ENCODE assay signal across 17 cellular contexts in genomic region chr19:850979-851335, GRCh38. TPM values are rescaled to one million over a fixed set of nuclear protein-coding genes. Genes with fewer than 3 reads are reported as not detected.
DNase-seq lines count a peak whose midpoint lies in the region; ATAC-seq, FAIRE-seq and TF ChIP-seq lines count a peak whose summit lies in the region.
"Had no signal": no experiment of that assay in that cellular context is flagged by ENCODE, and none has a peak within 500 bp of the region (broad histone marks: within the 10 kb centered on the region; RNA-seq: fewer than 3 reads in every experiment).

No MANE protein-coding gene starts in this region.

- H3K27me3 ChIP-seq in GM23248 (replicated peaks; ENCODE audit: insufficient read depth), result peaks cover 23% of the 10 kb centered on the region
- no peaks in the 10 kb centered on the region for H3K27me3 ChIP-seq in K562 (ENCODE audit: control insufficient read depth in 2 of 2, insufficient read depth in 2 of 2, low read length in 2 of 2)
- peaks cover 51 to 64% (median 53%) of the 10 kb centered on the region in 3 donors for H3K27me3 ChIP-seq in skeletal muscle tissue (ENCODE audit: control insufficient read depth in 3 of 3, insufficient read depth in 3 of 3, low read length in 3 of 3)

- H3K9ac ChIP-seq in GM23248, result peak overlapping the region; percentile 75
- H3K9ac ChIP-seq in K562 (ENCODE audit: insufficient read depth in 1 of 2, low read depth in 2 of 2, low read length in 2 of 2), result peak overlapping the region in 1 of 2 experiments; percentile 73; a peak in 1 of 4 replicates
- peak overlapping the region in 1 of 3 donors; percentile 60 for H3K9ac ChIP-seq in skeletal muscle tissue (ENCODE audit: low read depth in 1 of 3, low read length in 3 of 3)

- POLR2A ChIA-PET in K562 (lab: Yijun Ruan, JAX), result no interaction called here

- 27 to 35% methylated on average over 12 to 13 of the region's 13 CpGs for WGBS in GM23248 (ENCODE audit: low coverage in 1 of 2, low lambda C conversion rate in 2 of 2, missing lambda C conversion rate in 2 of 2), 2 experiments
- 36% methylated on average over 11 of the region's 13 CpGs for WGBS in K562 (ENCODE audit: insufficient coverage, low coverage, missing lambda C conversion rate)

- no peak; the same call in 2 of the 3 replicates for ATAC-seq in K562
- ATAC-seq in left lobe of liver, result no peak
- no peak for ATAC-seq in esophagus mucosa
- ATAC-seq: GM12878 had no signal

- H3K4me3 ChIP-seq in GM23248 (peak overlapping the region; percentile 44), K562 (no peak overlapping the region), skeletal muscle tissue (ENCODE audit: low read length in 3 of 3) (peak overlapping the region in 1 of 3 donors; percentile 49)
- H3K4me3 ChIP-seq: GM12878 had no signal

- in situ Hi-C loops in GM23248 (cut with MboI) (no loop called here), K562 (cut with MboI) (no loop called here)

- H2AFZ ChIP-seq in GM23248 (peak overlapping the region; percentile 86), K562 (ENCODE audit: low read depth, low read length) (peak overlapping the region; percentile 67)

- peak overlapping the region; percentile 66 for H3K27ac ChIP-seq in GM23248
- H3K27ac ChIP-seq in K562 (ENCODE audit: extremely low read depth, low read depth, low read length), result peak overlapping the region; percentile 5; the same call in 1 of the 3 replicates
- H3K27ac ChIP-seq in skeletal muscle tissue (ENCODE audit: low read depth, low read length), result peak overlapping the region; percentile 61
- H3K27ac ChIP-seq: brain microvascular endothelial cell, epithelial cell of prostate had no signal

- H3K79me2 ChIP-seq in GM23248 (ENCODE audit: insufficient read depth) (no peaks in the 10 kb centered on the region), K562 (ENCODE audit: control insufficient read depth, insufficient read depth, low read length) (no peaks in the 10 kb centered on the region)

- H3K4me2 ChIP-seq in GM23248 (ENCODE audit: unreplicated experiment), result peak overlapping the region; percentile 69
- no peak overlapping the region for H3K4me2 ChIP-seq in K562 (ENCODE audit: insufficient read depth, low read length)

- BruUV-seq in K562 (replicated peaks; lab: Mats Ljungman, UMichigan), result no TSS peak

- DNase-seq in GM23248 (no peak), K562 (ENCODE audit: extremely low read depth in 1 of 4, low spot score in 3 of 4) (no peak), left lobe of liver (ENCODE audit: low spot score) (peak; percentile 49), posterior vena cava (ENCODE audit: low spot score) (no peak), cerebellar cortex (ENCODE audit: low spot score) (no peak), DMS79 treated with DMSO at 0.1 percent for 48 hours (lab: John Stamatoyannopoulos, UW) (no peak)
- DNase-seq: activated CD4-positive, alpha-beta T cell treated with anti-CD3 and anti-CD28 coated beads, Interleukin-2, amount 50 U/mL, for 4 hours; activated effector memory CD4-positive, alpha-beta T cell treated with Interleukin-2 at 50 U/mL for 16 hours; NCI-H1048; stimulated activated CD4-positive, alpha-beta T cell treated with anti-CD3 and anti-CD28 coated beads, Interleukin-12 subunit alpha, Interleukin-12 subunit beta, amount 100 ng/mL, for 4 hours had no signal

- H3K9me3 ChIP-seq in GM23248 (ENCODE audit: low read depth) (no peaks in the 10 kb centered on the region), K562 (replicated peaks; ENCODE audit: control insufficient read depth, insufficient read depth, low read depth, low read length) (no peaks in the 10 kb centered on the region), skeletal muscle tissue (ENCODE audit: control insufficient read depth in 3 of 3, low read length in 3 of 3) (no peaks in the 10 kb centered on the region)

- H3K4me1 ChIP-seq in GM23248 (ENCODE audit: insufficient read depth) (0 out of 2 replicates have a peak, but pooled peaks cover 4% of the 10 kb centered on the region), K562 (replicated peaks in 1 of 2; ENCODE audit: control insufficient read depth in 2 of 2, insufficient read depth in 2 of 2, low read length in 2 of 2) (peaks cover 5 to 54% of the 10 kb centered on the region in 2 experiments; a peak in 3 of 5 replicates), skeletal muscle tissue (ENCODE audit: control insufficient read depth in 3 of 3, insufficient read depth in 3 of 3, low read length in 3 of 3) (peaks cover 10 to 16% (median 12%) of the 10 kb centered on the region in 3 donors)

- CTCF ChIA-PET in K562 (lab: Yijun Ruan, JAX; ENCODE audit: low intra/inter-chr PET ratio), result no interaction called here

- H4K20me1 ChIP-seq in GM23248 (ENCODE audit: insufficient read depth), result no peaks in the 10 kb centered on the region
- H4K20me1 ChIP-seq in K562 (replicated peaks; ENCODE audit: control insufficient read depth, insufficient read depth, low read length), result no peaks in the 10 kb centered on the region

- H3K36me3 ChIP-seq in GM23248 (ENCODE audit: low read depth) (no peaks in the 10 kb centered on the region), K562 (ENCODE audit: control insufficient read depth, insufficient read depth, low read length) (no peaks in the 10 kb centered on the region), skeletal muscle tissue (ENCODE audit: control insufficient read depth in 3 of 3, insufficient read depth in 3 of 3, low read length in 3 of 3) (no peaks in the 10 kb centered on the region)
- H3K36me3 ChIP-seq: brain microvascular endothelial cell had no signal

- no peak for TF ChIP-seq POLR2A in K562 (conservative IDR thresholded peaks at IDR 0.05)

- no peak for TF ChIP-seq RAD21 in K562 (CRISPR knock-in tag; conservative IDR thresholded peaks at IDR 0.05 in 1 of 2, IDR thresholded peaks at IDR 0.05 in 1 of 2)

- H3K9me1 ChIP-seq in K562 (ENCODE audit: control insufficient read depth, insufficient read depth, low read length), result no peaks in the 10 kb centered on the region

- H3K9me2 ChIP-seq in GM23248 (ENCODE audit: insufficient read depth), result no peaks in the 10 kb centered on the region

- H3F3A ChIP-seq in GM23248 (ENCODE audit: insufficient read depth), result 0 out of 2 replicates have a peak, but pooled peaks cover 3% of the 10 kb centered on the region

- intact Hi-C loops in K562 (cut with micrococcal nuclease) (no loop called here), posterior vena cava (cut with DNase I) (loop anchor here (5.0 to 10.0 kb wide), 2 partner anchors 79 to 134 kb away; partner anchors contain the start of gene WDR18 (in 1 of the 2))

- FAIRE-seq in K562 (lab: Jason Lieb, UNC), result no peak
- FAIRE-seq: GM12878 had no signal

- TF ChIP-seq EP300 in K562 (IDR thresholded peaks at IDR 0.05; ENCODE audit: low read length), result no peak

- no peak for TF ChIP-seq CTCF in K562 (IDR thresholded peaks at IDR 0.05 in 2 of 3, conservative IDR thresholded peaks at IDR 0.05 in 1 of 3; ENCODE audit: insufficient read depth in 2 of 3, low read depth in 1 of 3, low read length in 3 of 3)

RNA-seq across cellular contexts. Expression of gene ELANE, which starts 1.1 kb away (rescaled TPM):
- total RNA-seq in GM23248 (2014; rRNA removed; shearing (Covaris generic)), result 1.4 TPM in 1 of 2 replicates, not detected in the other
- 0.20 and 0.34 TPM in 2 replicates for polyA plus RNA-seq in GM23248 (2016; fragmentation: Nextera tagmentation; extraction: Ambion mirVana)
- total RNA-seq in K562 (2011; cell fraction: chromatin; rRNA removed; ENCODE audit: low replicate concordance), result not detected in 2 replicates
- total RNA-seq in K562 (2011; cell fraction: nucleolus; rRNA removed), result not detected in 2 replicates
- total RNA-seq in K562 (2011; cell fraction: nucleoplasm; rRNA removed), result not detected in 2 replicates
- total RNA-seq in K562 (2014; rRNA removed), result 0.37 TPM in 1 of 2 replicates, not detected in the other
- not detected in 2 replicates for total RNA-seq in K562 (2014; rRNA removed; fragmentation: Illumina TruSeq; extraction: Trizol)
- not detected in 2 replicates for total RNA-seq in K562 (2015; rRNA removed; fragmentation: Illumina TruSeq; extraction: Trizol)
- not detected in 2 replicates for total RNA-seq in K562 (2021)
- polyA plus RNA-seq in K562 (2011; rRNA removed), result not detected in 2 replicates
- not detected in 2 replicates for polyA plus RNA-seq in K562 (2011; cell fraction: cytosol; rRNA removed)
- polyA plus RNA-seq in K562 (2011; cell fraction: nucleus; rRNA removed), result not detected in 2 replicates
- polyA plus RNA-seq in K562 (2012), result not detected in 2 replicates
- polyA plus RNA-seq in K562 (2014; fragmentation: Illumina TruSeq; extraction: Trizol), result not detected in 2 replicates
- not detected for polyA plus RNA-seq in K562 (2014; fragmentation: Nextera tagmentation; extraction: Ambion mirVana)
- not detected in 2 replicates for polyA plus RNA-seq in K562 (2014; rRNA removed)
- not detected in 2 replicates for polyA minus RNA-seq in K562 (2011; rRNA and poly(A)+ RNA removed)
- polyA minus RNA-seq in K562 (2011; cell fraction: cytosol; rRNA and poly(A)+ RNA removed), result not detected in 2 replicates
- not detected in 2 replicates for polyA minus RNA-seq in K562 (2011; cell fraction: nucleus; rRNA and poly(A)+ RNA removed)
- total RNA-seq in left lobe of liver, result 0.58 TPM
- total RNA-seq in skeletal muscle tissue, result 0.52 TPM
- 1 to 10 TPM in 1 of 2 donors, under 1 TPM in 1; 0.33 to 2.2 TPM for total RNA-seq in posterior vena cava
- not detected for total RNA-seq in esophagus mucosa
- total RNA-seq: GM12878, HT-29 had no signal
- polyA plus RNA-seq: GM12878 had no signal

RNA-seq across cellular contexts. Expression of gene CFD, which starts 8.5 kb away (rescaled TPM):
- total RNA-seq in GM23248 (2014; rRNA removed; shearing (Covaris generic)), result 3.2 and 5.7 TPM in 2 replicates
- polyA plus RNA-seq in GM23248 (2016; fragmentation: Nextera tagmentation; extraction: Ambion mirVana) (4.9 and 5.2 TPM in 2 replicates), K562 (2011; rRNA removed) (8.5 and 12.1 TPM in 2 replicates), K562 (2014; fragmentation: Illumina TruSeq; extraction: Trizol) (2.6 and 3.6 TPM in 2 replicates), K562 (2014; fragmentation: Nextera tagmentation; extraction: Ambion mirVana) (under 1 TPM; 0.52 to 0.63 TPM), K562 (2014; rRNA removed) (52.0 and 54.1 TPM in 2 replicates)
- 11.2 and 25.3 TPM in 2 replicates for total RNA-seq in K562 (2011; cell fraction: chromatin; rRNA removed; ENCODE audit: low replicate concordance)
- total RNA-seq in K562 (2011; cell fraction: nucleolus; rRNA removed), result 23.0 and 26.8 TPM in 2 replicates
- total RNA-seq in K562 (2011; cell fraction: nucleoplasm; rRNA removed), result 13.6 and 23.8 TPM in 2 replicates
- total RNA-seq in K562 (2014; rRNA removed) (59.4 and 80.2 TPM in 2 replicates), K562 (2014; rRNA removed; fragmentation: Illumina TruSeq; extraction: Trizol) (3.1 TPM in 2 replicates), K562 (2015; rRNA removed; fragmentation: Illumina TruSeq; extraction: Trizol) (7.6 and 9.6 TPM in 2 replicates), K562 (2021) (49.3 and 50.9 TPM in 2 replicates), left lobe of liver (6.1 TPM), skeletal muscle tissue (33.4 TPM), posterior vena cava (100 to 1,000 TPM; 122 to 297 TPM), esophagus mucosa (21.5 TPM)
- 26.8 and 158 TPM in 2 replicates for polyA plus RNA-seq in K562 (2011; cell fraction: cytosol; rRNA removed)
- polyA plus RNA-seq in K562 (2011; cell fraction: nucleus; rRNA removed), result 8.1 and 19.5 TPM in 2 replicates
- polyA plus RNA-seq in K562 (2012), result 35.9 and 45.0 TPM in 2 replicates
- 1.4 and 2.4 TPM in 2 replicates for polyA minus RNA-seq in K562 (2011; rRNA and poly(A)+ RNA removed)
- 20.8 and 31.8 TPM in 2 replicates for polyA minus RNA-seq in K562 (2011; cell fraction: cytosol; rRNA and poly(A)+ RNA removed)
- polyA minus RNA-seq in K562 (2011; cell fraction: nucleus; rRNA and poly(A)+ RNA removed), result 6.1 and 7.4 TPM in 2 replicates

RNA-seq across cellular contexts. Expression of gene PRTN3, which starts 10.2 kb away (rescaled TPM):
- total RNA-seq in GM23248 (2014; rRNA removed; shearing (Covaris generic)), result not detected in 2 replicates
- polyA plus RNA-seq in GM23248 (2016; fragmentation: Nextera tagmentation; extraction: Ambion mirVana) (not detected in 2 replicates), K562 (2011; rRNA removed) (0.60 and 1.4 TPM in 2 replicates), K562 (2014; fragmentation: Illumina TruSeq; extraction: Trizol) (0.25 and 0.43 TPM in 2 replicates), K562 (2014; fragmentation: Nextera tagmentation; extraction: Ambion mirVana) (not detected), K562 (2014; rRNA removed) (0.50 TPM in 1 of 2 replicates, not detected in the other)
- not detected in 2 replicates for total RNA-seq in K562 (2011; cell fraction: chromatin; rRNA removed; ENCODE audit: low replicate concordance)
- total RNA-seq in K562 (2011; cell fraction: nucleolus; rRNA removed), result 0.50 TPM in 1 of 2 replicates, not detected in the other
- 0.37 TPM in 1 of 2 replicates, not detected in the other for total RNA-seq in K562 (2011; cell fraction: nucleoplasm; rRNA removed)
- total RNA-seq in K562 (2014; rRNA removed) (0.14 and 0.69 TPM in 2 replicates), K562 (2014; rRNA removed; fragmentation: Illumina TruSeq; extraction: Trizol) (0.19 TPM in 1 of 2 replicates, not detected in the other), K562 (2015; rRNA removed; fragmentation: Illumina TruSeq; extraction: Trizol) (0.36 and 0.41 TPM in 2 replicates), K562 (2021) (0.60 and 0.86 TPM in 2 replicates), left lobe of liver (0.23 TPM), skeletal muscle tissue (4.7 TPM), posterior vena cava (under 1 TPM in 1 of 2 donors, not detected in 1; 0.38 TPM), esophagus mucosa (not detected)
- polyA plus RNA-seq in K562 (2011; cell fraction: cytosol; rRNA removed), result 3.3 and 5.8 TPM in 2 replicates
- 1.3 and 1.6 TPM in 2 replicates for polyA plus RNA-seq in K562 (2011; cell fraction: nucleus; rRNA removed)
- polyA plus RNA-seq in K562 (2012), result 0.55 and 1.3 TPM in 2 replicates
- polyA minus RNA-seq in K562 (2011; rRNA and poly(A)+ RNA removed), result not detected in 2 replicates
- polyA minus RNA-seq in K562 (2011; cell fraction: cytosol; rRNA and poly(A)+ RNA removed), result 1.4 TPM in 1 of 2 replicates, not detected in the other
- polyA minus RNA-seq in K562 (2011; cell fraction: nucleus; rRNA and poly(A)+ RNA removed), result not detected in 2 replicates
- total RNA-seq: GM12878, HT-29 had no signal
- polyA plus RNA-seq: BJ had no signal

RNA-seq across cellular contexts. Expression of gene AZU1, which starts 23.3 kb away (rescaled TPM):
- total RNA-seq in GM23248 (2014; rRNA removed; shearing (Covaris generic)), result not detected in 2 replicates
- not detected in 2 replicates for polyA plus RNA-seq in GM23248 (2016; fragmentation: Nextera tagmentation; extraction: Ambion mirVana)
- total RNA-seq in K562 (2011; cell fraction: chromatin; rRNA removed; ENCODE audit: low replicate concordance), result 3.4 and 6.7 TPM in 2 replicates
- total RNA-seq in K562 (2011; cell fraction: nucleolus; rRNA removed), result 4.3 and 4.6 TPM in 2 replicates
- total RNA-seq in K562 (2011; cell fraction: nucleoplasm; rRNA removed), result 3.1 and 6.0 TPM in 2 replicates
- 0.33 and 0.73 TPM in 2 replicates for total RNA-seq in K562 (2014; rRNA removed)
- not detected in 2 replicates for total RNA-seq in K562 (2014; rRNA removed; fragmentation: Illumina TruSeq; extraction: Trizol)
- total RNA-seq in K562 (2015; rRNA removed; fragmentation: Illumina TruSeq; extraction: Trizol), result 0.19 and 0.29 TPM in 2 replicates
- total RNA-seq in K562 (2021), result 1.4 and 1.7 TPM in 2 replicates
- 0.39 and 0.87 TPM in 2 replicates for polyA plus RNA-seq in K562 (2011; rRNA removed)
- 0.60 and 0.94 TPM in 2 replicates for polyA plus RNA-seq in K562 (2011; cell fraction: cytosol; rRNA removed)
- 6.4 and 9.5 TPM in 2 replicates for polyA plus RNA-seq in K562 (2011; cell fraction: nucleus; rRNA removed)
- polyA plus RNA-seq in K562 (2012), result 1.5 and 9.7 TPM in 2 replicates
- 0.45 and 0.51 TPM in 2 replicates for polyA plus RNA-seq in K562 (2014; fragmentation: Illumina TruSeq; extraction: Trizol)
- not detected for polyA plus RNA-seq in K562 (2014; fragmentation: Nextera tagmentation; extraction: Ambion mirVana)
- polyA plus RNA-seq in K562 (2014; rRNA removed), result 1.9 and 3.3 TPM in 2 replicates
- not detected in 2 replicates for polyA minus RNA-seq in K562 (2011; rRNA and poly(A)+ RNA removed)
- polyA minus RNA-seq in K562 (2011; cell fraction: cytosol; rRNA and poly(A)+ RNA removed), result 1.1 TPM in 1 of 2 replicates, not detected in the other
- polyA minus RNA-seq in K562 (2011; cell fraction: nucleus; rRNA and poly(A)+ RNA removed), result 0.78 and 0.81 TPM in 2 replicates
- 0.60 TPM for total RNA-seq in left lobe of liver
- 2.6 TPM for total RNA-seq in skeletal muscle tissue
- under 1 TPM in 1 of 2 donors, not detected in 1; 0.29 TPM for total RNA-seq in posterior vena cava
- total RNA-seq in esophagus mucosa, result not detected
- total RNA-seq: GM12878, HT-29 had no signal
- polyA plus RNA-seq: GM12878 had no signal

RNA-seq across cellular contexts. Expression of gene PLPPR3, which starts 29.2 kb away (rescaled TPM):
- 0.32 TPM in 1 of 2 replicates, not detected in the other for total RNA-seq in GM23248 (2014; rRNA removed; shearing (Covaris generic))
- polyA plus RNA-seq in GM23248 (2016; fragmentation: Nextera tagmentation; extraction: Ambion mirVana), result not detected in 2 replicates
- total RNA-seq in K562 (2011; cell fraction: chromatin; rRNA removed; ENCODE audit: low replicate concordance), result 6.7 and 37.1 TPM in 2 replicates
- 62.2 and 83.4 TPM in 2 replicates for total RNA-seq in K562 (2011; cell fraction: nucleolus; rRNA removed)
- 28.0 and 30.4 TPM in 2 replicates for total RNA-seq in K562 (2011; cell fraction: nucleoplasm; rRNA removed)
- total RNA-seq in K562 (2014; rRNA removed), result 28.6 and 30.5 TPM in 2 replicates
- 1.8 and 2.3 TPM in 2 replicates for total RNA-seq in K562 (2014; rRNA removed; fragmentation: Illumina TruSeq; extraction: Trizol)
- total RNA-seq in K562 (2015; rRNA removed; fragmentation: Illumina TruSeq; extraction: Trizol), result 8.6 and 10.1 TPM in 2 replicates
- 40.4 and 48.2 TPM in 2 replicates for total RNA-seq in K562 (2021)
- polyA plus RNA-seq in K562 (2011; rRNA removed), result 12.8 and 19.0 TPM in 2 replicates
- 25.3 and 82.8 TPM in 2 replicates for polyA plus RNA-seq in K562 (2011; cell fraction: cytosol; rRNA removed)
- 24.4 and 43.1 TPM in 2 replicates for polyA plus RNA-seq in K562 (2011; cell fraction: nucleus; rRNA removed)
- polyA plus RNA-seq in K562 (2012), result 23.2 and 35.5 TPM in 2 replicates
- 2.2 and 7.8 TPM in 2 replicates for polyA plus RNA-seq in K562 (2014; fragmentation: Illumina TruSeq; extraction: Trizol)
- polyA plus RNA-seq in K562 (2014; fragmentation: Nextera tagmentation; extraction: Ambion mirVana), result under 1 TPM; 0.01 to 0.08 TPM
- 19.4 and 21.8 TPM in 2 replicates for polyA plus RNA-seq in K562 (2014; rRNA removed)
- 9.9 and 23.4 TPM in 2 replicates for polyA minus RNA-seq in K562 (2011; rRNA and poly(A)+ RNA removed)
- 46.2 and 51.7 TPM in 2 replicates for polyA minus RNA-seq in K562 (2011; cell fraction: cytosol; rRNA and poly(A)+ RNA removed)
- polyA minus RNA-seq in K562 (2011; cell fraction: nucleus; rRNA and poly(A)+ RNA removed), result 7.9 and 8.1 TPM in 2 replicates
- total RNA-seq in left lobe of liver, result not detected
- 0.52 TPM for total RNA-seq in skeletal muscle tissue
- total RNA-seq in posterior vena cava, result not detected
- total RNA-seq in esophagus mucosa, result not detected
- total RNA-seq: GM12878, HT-29 had no signal

Comparison
In these comparisons a context has a peak if more than half of its experiments do, and no peak if none do; other contexts are left out.
1. H3K27ac ChIP-seq: peak in every context shown above with its lines; median percentile 66 in GM23248; 61 in skeletal muscle tissue; 5 in K562.